17 cellular contexts compared by ENCODE assay signal in the genomic region with DNA sequence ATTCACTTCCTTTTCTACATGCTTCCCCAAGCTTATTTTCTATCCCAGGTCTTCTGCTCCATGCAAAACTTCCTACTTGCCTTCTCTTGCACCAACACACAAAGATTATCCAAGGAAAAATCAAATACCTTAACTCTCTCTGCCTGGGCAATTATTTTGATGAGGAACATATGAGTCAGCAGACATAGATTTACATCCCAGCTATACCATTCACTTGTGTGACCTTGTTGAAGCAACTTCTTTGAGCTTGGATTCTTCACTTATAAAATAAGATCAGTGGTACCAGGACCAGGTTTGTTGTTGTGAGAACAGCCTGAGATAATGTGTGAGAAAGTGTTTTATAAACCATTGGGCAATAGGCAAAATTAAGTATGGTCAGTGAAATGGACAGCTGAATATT.
"Had no signal": no experiment of that assay in that cellular context is flagged by ENCODE, and none has a peak within 500 bp of the region (broad histone marks: within the 10 kb centered on the region; RNA-seq: fewer than 3 reads in every experiment).

No MANE protein-coding gene starts in this region.

- ATAC-seq: body of pancreas; heart right ventricle; mucosa of descending colon; naive thymus-derived CD4-positive, alpha-beta T cell; pancreas; T-cell had no signal

- DNase-seq: activated CD4-positive, alpha-beta T cell treated with anti-CD3 and anti-CD28 coated beads, Interleukin-2, amount 50 U/mL, for 4 hours; activated CD4-positive, CD25-positive, alpha-beta regulatory T cell treated with anti-CD3 and anti-CD28 coated beads, Interleukin-2, amount 50 U/mL, for 72 hours; activated naive CD4-positive, alpha-beta T cell treated with anti-CD3 and anti-CD28 coated beads, Interleukin-2, amount 10 ng/mL, durations not matched to agents 7 days and 5 days; activated T-cell treated with anti-CD3 and anti-CD28 coated beads for 4 hours; cortex of kidney; effector CD4-positive, alpha-beta T cell; heart right ventricle; mucosa of descending colon; naive thymus-derived CD4-positive, alpha-beta T cell; pancreas; sigmoid colon; stimulated activated CD4-positive, alpha-beta T cell treated with anti-CD3 and anti-CD28 coated beads, Interleukin-1b, Interleukin-23, amount 100 ng/mL, for 48 hours; T-cell; T-helper 9 cell; tibial artery had no signal

- H3K4me3 ChIP-seq: body of pancreas, gastroesophageal sphincter, heart right ventricle, mucosa of descending colon, pancreas, sigmoid colon, tibial artery had no signal
